2 cellular contexts compared by ENCODE assay signal in genomic region chr6:166003569-166003968, GRCh38.
TF ChIP-seq lines count a peak whose summit lies in the region.

No MANE protein-coding gene starts in this region.

TF ChIP-seq in IMR-90, 13 proteins besides CTCF, POLR2A, EP300 and RAD21:
- TF ChIP-seq BHLHE40 (IDR thresholded peaks at IDR 0.05; ENCODE audit: low read depth, low read length) (no peak), USF2 (IDR thresholded peaks at IDR 0.05; ENCODE audit: low read depth, low read length) (no peak), MAFK (IDR thresholded peaks at IDR 0.05; ENCODE audit: low read depth, low read length) (no peak), CHD1 (IDR thresholded peaks at IDR 0.05; ENCODE audit: low read depth, low read length) (no peak), CEBPB (IDR thresholded peaks at IDR 0.05; ENCODE audit: low read depth, low read length) (no peak), RCOR1 (IDR thresholded peaks at IDR 0.05; ENCODE audit: insufficient replicate concordance, low read length) (no peak)

TF ChIP-seq in H1, 55 proteins besides CTCF, POLR2A, EP300 and RAD21:
- TF ChIP-seq SUZ12 (IDR thresholded peaks at IDR 0.05; ENCODE audit: low read length) (no peak), TEAD4 (IDR thresholded peaks at IDR 0.05; ENCODE audit: low read depth, low read length) (0 out of 2 replicates have a peak, but pooled peaks have one; percentile 54)
